In genomic region chr21:29849735-29850176, GRCh38 we compare ENCODE assay signal across 8 cellular contexts.
DNase-seq lines count a peak whose midpoint lies in the region; ATAC-seq and TF ChIP-seq lines count a peak whose summit lies in the region.

No MANE protein-coding gene starts in this region.

- no peaks in the 10 kb centered on the region for H3F3A ChIP-seq in smooth muscle cell (ENCODE audit: low read depth)

- H3K27me3 ChIP-seq in smooth muscle cell (ENCODE audit: low read depth), result no peaks in the 10 kb centered on the region

- DNase-seq in 8988T (peak; percentile 13), NCI-H1048 (lab: John Stamatoyannopoulos, UW) (peak; percentile 9), astrocyte of the cerebellum (ENCODE audit: low read depth) (peak; percentile 44), hippocampal formation (lab: John Stamatoyannopoulos, UW) (peak; percentile 22 to 35), smooth muscle cell (lab: John Stamatoyannopoulos, UW; ENCODE audit: unreplicated experiment) (no peak)

- H3K27ac ChIP-seq in smooth muscle cell (ENCODE audit: low read depth), result no peak overlapping the region

- no peaks in the 10 kb centered on the region for H3K9me3 ChIP-seq in smooth muscle cell (replicated peaks; ENCODE audit: low read depth)

- 27% methylated on average over 6 of the region's 6 CpGs for WGBS in smooth muscle cell (ENCODE audit: low lambda C conversion rate)

- H3K4me2 ChIP-seq in smooth muscle cell, result no peak overlapping the region

- no peaks in the 10 kb centered on the region for H4K20me1 ChIP-seq in smooth muscle cell (ENCODE audit: low read depth)

- no peak overlapping the region for H2AFZ ChIP-seq in smooth muscle cell (ENCODE audit: low read depth)

- ATAC-seq in GM18498 (IDR thresholded peaks at IDR 0.05; ENCODE audit: unreplicated experiment) (peak; percentile 100), HG02763 (IDR thresholded peaks at IDR 0.05; ENCODE audit: unreplicated experiment) (peak; percentile 97), SK-N-SH treated with all-trans-retinoic acid at 6 μM for 48 hours (peak; percentile 100)

- in situ Hi-C loops in astrocyte of the cerebellum (cut with HindIII; ENCODE audit: low sequenced_read_pairs), result loop anchor here (25.0 kb wide), 1 partner anchor 762 kb away; no protein-coding TSS in a partner anchor

- no peaks in the 10 kb centered on the region for H3K79me2 ChIP-seq in smooth muscle cell (ENCODE audit: low read depth)

- H3K4me3 ChIP-seq in astrocyte of the cerebellum (ENCODE audit: low read depth, low read length), result no peak overlapping the region
- H3K4me3 ChIP-seq in smooth muscle cell, result no peak overlapping the region

- no peaks in the 10 kb centered on the region for H3K4me1 ChIP-seq in smooth muscle cell (ENCODE audit: low read depth)

- no peak overlapping the region for H3K9ac ChIP-seq in smooth muscle cell (ENCODE audit: low read depth)

- no peaks in the 10 kb centered on the region for H3K36me3 ChIP-seq in smooth muscle cell (ENCODE audit: low read depth)

- TF ChIP-seq CTCF in astrocyte of the cerebellum (IDR thresholded peaks at IDR 0.05; ENCODE audit: low read depth, low read length, missing control alignments), result peak; percentile 84
- peak; percentile 73 for TF ChIP-seq CTCF in smooth muscle cell (IDR thresholded peaks at IDR 0.05; ENCODE audit: borderline replicate concordance, insufficient read depth, poor library complexity, severe bottlenecking)

TF ChIP-seq in SK-N-SH treated with all-trans-retinoic acid at 6 μM for 48 hours, 23 proteins besides CTCF, POLR2A, EP300 and RAD21:
- TF ChIP-seq CSDC2 (CRISPR knock-in tag; IDR thresholded peaks at IDR 0.05), result no peak
- no peak for TF ChIP-seq ZNF565 (CRISPR knock-in tag; conservative IDR thresholded peaks at IDR 0.05; ENCODE audit: low read depth)
